ENCODE assay signal across 1 cellular context in the genomic region with DNA sequence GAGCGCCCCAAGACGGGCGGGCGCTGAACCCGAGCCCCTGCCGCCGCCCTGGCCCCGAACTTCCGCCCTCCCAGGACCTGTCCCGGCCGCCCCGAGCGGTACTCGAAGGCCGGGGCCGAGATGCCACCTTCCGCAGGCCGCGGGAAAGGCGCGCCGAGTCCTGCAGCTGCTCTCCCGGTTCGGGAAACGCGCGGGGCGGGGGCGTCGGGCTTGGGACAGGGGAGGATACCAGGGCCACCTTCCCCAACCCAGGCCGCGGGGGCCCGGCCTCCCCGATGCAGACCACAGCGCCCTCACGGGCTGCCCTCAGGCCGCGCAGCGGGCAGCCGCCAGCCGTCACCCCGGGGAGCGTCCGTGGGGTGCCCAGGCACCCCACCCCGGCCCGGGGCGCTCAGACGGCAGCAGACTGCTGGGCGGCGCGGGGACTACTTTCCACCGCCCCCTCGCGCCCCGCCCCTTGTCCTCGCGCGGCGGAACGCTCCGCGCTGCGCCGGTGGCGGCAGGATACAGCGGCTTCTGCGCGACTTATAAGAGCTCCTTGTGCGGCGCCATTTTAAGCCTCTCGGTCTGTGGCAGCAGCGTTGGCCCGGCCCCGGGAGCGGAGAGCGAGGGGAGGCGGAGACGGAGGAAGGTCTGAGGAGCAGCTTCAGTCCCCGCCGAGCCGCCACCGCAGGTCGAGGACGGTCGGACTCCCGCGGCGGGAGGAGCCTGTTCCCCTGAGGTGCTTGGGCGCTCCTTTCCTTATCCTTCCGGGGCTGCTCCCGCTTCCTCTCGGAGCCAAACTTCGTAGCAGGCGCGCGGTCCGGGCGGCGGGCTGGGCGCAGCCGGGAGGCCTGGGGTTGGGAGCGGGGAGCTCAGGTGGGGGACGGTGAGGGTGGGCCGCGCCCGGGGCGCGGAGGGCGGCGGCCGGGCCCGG.
TF ChIP-seq lines count a peak whose summit lies in the region.

A gene (plus strand): TSS at position 556 of the 916 bp plus-strand sequence. CDS start 24,564 bp downstream, outside the sequence.

TF ChIP-seq in HepG2, 621 proteins besides CTCF, POLR2A, EP300 and RAD21 (continued from another document and continues in another):
- TF ChIP-seq, protein P1, sequence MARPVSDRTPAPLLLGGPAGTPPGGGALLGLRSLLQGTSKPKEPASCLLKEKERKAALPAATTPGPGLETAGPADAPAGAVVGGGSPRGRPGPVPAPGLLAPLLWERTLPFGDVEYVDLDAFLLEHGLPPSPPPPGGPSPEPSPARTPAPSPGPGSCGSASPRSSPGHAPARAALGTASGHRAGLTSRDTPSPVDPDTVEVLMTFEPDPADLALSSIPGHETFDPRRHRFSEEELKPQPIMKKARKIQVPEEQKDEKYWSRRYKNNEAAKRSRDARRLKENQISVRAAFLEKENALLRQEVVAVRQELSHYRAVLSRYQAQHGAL (CRISPR knock-in tag; IDR thresholded peaks at IDR 0.05; ENCODE audit: not compliant biosample characterization), result no peak
- TF ChIP-seq, protein P2, sequence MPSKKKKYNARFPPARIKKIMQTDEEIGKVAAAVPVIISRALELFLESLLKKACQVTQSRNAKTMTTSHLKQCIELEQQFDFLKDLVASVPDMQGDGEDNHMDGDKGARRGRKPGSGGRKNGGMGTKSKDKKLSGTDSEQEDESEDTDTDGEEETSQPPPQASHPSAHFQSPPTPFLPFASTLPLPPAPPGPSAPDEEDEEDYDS (CRISPR knock-in tag; IDR thresholded peaks at IDR 0.05), result peak; percentile 96
- TF ChIP-seq ZNF260 (CRISPR knock-in tag; IDR thresholded peaks at IDR 0.05; ENCODE audit: borderline replicate concordance, low read depth) (no peak), ARNT (IDR thresholded peaks at IDR 0.05) (no peak), NFYC (CRISPR knock-in tag; IDR thresholded peaks at IDR 0.05) (peak; percentile 54), ZBTB38 (CRISPR knock-in tag; IDR thresholded peaks at IDR 0.05) (peak; percentile 84), ERF (CRISPR knock-in tag; IDR thresholded peaks at IDR 0.05) (peak; percentile 97), ZSCAN25 (CRISPR knock-in tag; IDR thresholded peaks at IDR 0.05) (peak; percentile 72; the same call in 1 of the 2 replicates), ZNF790 (CRISPR knock-in tag; IDR thresholded peaks at IDR 0.05; ENCODE audit: borderline replicate concordance) (peak; percentile 59; the same call in 1 of the 2 replicates), ZKSCAN5 (CRISPR knock-in tag; IDR thresholded peaks at IDR 0.05) (no peak), PITX1 (CRISPR knock-in tag; IDR thresholded peaks at IDR 0.05) (peak; percentile 92), NFKB2 (CRISPR knock-in tag; IDR thresholded peaks at IDR 0.05; ENCODE audit: borderline replicate concordance) (peak; percentile 81; the same call in 1 of the 2 replicates), NONO (IDR thresholded peaks at IDR 0.05) (no peak), NONO (CRISPR knock-in tag; conservative IDR thresholded peaks at IDR 0.05) (peak; percentile 95), YY1 (IDR thresholded peaks at IDR 0.05; ENCODE audit: insufficient read depth, insufficient replicate concordance, low read depth, low read length) (peak; percentile 98), SAFB2 (CRISPR knock-in tag; IDR thresholded peaks at IDR 0.05; ENCODE audit: borderline replicate concordance, low read depth) (peak; percentile 90), ZNF33B (CRISPR knock-in tag; IDR thresholded peaks at IDR 0.05) (peak; percentile 90), ZNF615 (CRISPR knock-in tag; IDR thresholded peaks at IDR 0.05; ENCODE audit: borderline replicate concordance) (no peak), ZNF841 (CRISPR knock-in tag; IDR thresholded peaks at IDR 0.05; ENCODE audit: borderline replicate concordance) (0 out of 2 replicates have a peak, but pooled peaks have one; percentile 33), RARA (CRISPR knock-in tag; IDR thresholded peaks at IDR 0.05) (peak; percentile 75)
- TF ChIP-seq, protein P3, sequence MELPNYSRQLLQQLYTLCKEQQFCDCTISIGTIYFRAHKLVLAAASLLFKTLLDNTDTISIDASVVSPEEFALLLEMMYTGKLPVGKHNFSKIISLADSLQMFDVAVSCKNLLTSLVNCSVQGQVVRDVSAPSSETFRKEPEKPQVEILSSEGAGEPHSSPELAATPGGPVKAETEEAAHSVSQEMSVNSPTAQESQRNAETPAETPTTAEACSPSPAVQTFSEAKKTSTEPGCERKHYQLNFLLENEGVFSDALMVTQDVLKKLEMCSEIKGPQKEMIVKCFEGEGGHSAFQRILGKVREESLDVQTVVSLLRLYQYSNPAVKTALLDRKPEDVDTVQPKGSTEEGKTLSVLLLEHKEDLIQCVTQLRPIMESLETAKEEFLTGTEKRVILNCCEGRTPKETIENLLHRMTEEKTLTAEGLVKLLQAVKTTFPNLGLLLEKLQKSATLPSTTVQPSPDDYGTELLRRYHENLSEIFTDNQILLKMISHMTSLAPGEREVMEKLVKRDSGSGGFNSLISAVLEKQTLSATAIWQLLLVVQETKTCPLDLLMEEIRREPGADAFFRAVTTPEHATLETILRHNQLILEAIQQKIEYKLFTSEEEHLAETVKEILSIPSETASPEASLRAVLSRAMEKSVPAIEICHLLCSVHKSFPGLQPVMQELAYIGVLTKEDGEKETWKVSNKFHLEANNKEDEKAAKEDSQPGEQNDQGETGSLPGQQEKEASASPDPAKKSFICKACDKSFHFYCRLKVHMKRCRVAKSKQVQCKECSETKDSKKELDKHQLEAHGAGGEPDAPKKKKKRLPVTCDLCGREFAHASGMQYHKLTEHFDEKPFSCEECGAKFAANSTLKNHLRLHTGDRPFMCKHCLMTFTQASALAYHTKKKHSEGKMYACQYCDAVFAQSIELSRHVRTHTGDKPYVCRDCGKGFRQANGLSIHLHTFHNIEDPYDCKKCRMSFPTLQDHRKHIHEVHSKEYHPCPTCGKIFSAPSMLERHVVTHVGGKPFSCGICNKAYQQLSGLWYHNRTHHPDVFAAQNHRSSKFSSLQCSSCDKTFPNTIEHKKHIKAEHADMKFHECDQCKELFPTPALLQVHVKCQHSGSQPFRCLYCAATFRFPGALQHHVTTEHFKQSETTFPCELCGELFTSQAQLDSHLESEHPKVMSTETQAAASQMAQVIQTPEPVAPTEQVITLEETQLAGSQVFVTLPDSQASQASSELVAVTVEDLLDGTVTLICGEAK (IDR thresholded peaks at IDR 0.05), result no peak
- TF ChIP-seq, protein P3 (CRISPR knock-in tag; IDR thresholded peaks at IDR 0.05), result peak; percentile 90; the same call in 1 of the 2 replicates
- TF ChIP-seq, protein P4, sequence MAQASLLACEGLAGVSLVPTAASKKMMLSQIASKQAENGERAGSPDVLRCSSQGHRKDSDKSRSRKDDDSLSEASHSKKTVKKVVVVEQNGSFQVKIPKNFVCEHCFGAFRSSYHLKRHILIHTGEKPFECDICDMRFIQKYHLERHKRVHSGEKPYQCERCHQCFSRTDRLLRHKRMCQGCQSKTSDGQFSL (CRISPR knock-in tag; IDR thresholded peaks at IDR 0.05), result peak; percentile 84
- TF ChIP-seq, protein P5, sequence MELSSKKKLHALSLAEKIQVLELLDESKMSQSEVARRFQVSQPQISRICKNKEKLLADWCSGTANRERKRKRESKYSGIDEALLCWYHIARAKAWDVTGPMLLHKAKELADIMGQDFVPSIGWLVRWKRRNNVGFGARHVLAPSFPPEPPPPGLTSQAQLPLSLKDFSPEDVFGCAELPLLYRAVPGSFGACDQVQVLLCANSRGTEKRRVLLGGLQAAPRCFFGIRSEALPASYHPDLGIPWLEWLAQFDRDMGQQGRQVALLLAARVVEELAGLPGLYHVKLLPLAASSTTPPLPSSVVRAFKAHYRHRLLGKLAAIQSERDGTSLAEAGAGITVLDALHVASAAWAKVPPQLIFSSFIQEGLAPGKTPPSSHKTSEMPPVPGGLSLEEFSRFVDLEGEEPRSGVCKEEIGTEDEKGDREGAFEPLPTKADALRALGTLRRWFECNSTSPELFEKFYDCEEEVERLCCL (CRISPR knock-in tag; IDR thresholded peaks at IDR 0.05; ENCODE audit: borderline replicate concordance), result no peak
- TF ChIP-seq, protein P6, sequence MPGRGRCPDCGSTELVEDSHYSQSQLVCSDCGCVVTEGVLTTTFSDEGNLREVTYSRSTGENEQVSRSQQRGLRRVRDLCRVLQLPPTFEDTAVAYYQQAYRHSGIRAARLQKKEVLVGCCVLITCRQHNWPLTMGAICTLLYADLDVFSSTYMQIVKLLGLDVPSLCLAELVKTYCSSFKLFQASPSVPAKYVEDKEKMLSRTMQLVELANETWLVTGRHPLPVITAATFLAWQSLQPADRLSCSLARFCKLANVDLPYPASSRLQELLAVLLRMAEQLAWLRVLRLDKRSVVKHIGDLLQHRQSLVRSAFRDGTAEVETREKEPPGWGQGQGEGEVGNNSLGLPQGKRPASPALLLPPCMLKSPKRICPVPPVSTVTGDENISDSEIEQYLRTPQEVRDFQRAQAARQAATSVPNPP (CRISPR knock-in tag; IDR thresholded peaks at IDR 0.05), result peak; percentile 79
- TF ChIP-seq, protein P7, sequence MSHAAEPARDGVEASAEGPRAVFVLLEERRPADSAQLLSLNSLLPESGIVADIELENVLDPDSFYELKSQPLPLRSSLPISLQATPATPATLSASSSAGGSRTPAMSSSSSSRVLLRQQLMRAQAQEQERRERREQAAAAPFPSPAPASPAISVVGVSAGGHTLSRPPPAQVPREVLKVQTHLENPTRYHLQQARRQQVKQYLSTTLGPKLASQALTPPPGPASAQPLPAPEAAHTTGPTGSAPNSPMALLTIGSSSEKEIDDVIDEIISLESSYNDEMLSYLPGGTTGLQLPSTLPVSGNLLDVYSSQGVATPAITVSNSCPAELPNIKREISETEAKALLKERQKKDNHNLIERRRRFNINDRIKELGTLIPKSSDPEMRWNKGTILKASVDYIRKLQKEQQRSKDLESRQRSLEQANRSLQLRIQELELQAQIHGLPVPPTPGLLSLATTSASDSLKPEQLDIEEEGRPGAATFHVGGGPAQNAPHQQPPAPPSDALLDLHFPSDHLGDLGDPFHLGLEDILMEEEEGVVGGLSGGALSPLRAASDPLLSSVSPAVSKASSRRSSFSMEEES (CRISPR knock-in tag; IDR thresholded peaks at IDR 0.05), result peak; percentile 79
- TF ChIP-seq, protein P8, sequence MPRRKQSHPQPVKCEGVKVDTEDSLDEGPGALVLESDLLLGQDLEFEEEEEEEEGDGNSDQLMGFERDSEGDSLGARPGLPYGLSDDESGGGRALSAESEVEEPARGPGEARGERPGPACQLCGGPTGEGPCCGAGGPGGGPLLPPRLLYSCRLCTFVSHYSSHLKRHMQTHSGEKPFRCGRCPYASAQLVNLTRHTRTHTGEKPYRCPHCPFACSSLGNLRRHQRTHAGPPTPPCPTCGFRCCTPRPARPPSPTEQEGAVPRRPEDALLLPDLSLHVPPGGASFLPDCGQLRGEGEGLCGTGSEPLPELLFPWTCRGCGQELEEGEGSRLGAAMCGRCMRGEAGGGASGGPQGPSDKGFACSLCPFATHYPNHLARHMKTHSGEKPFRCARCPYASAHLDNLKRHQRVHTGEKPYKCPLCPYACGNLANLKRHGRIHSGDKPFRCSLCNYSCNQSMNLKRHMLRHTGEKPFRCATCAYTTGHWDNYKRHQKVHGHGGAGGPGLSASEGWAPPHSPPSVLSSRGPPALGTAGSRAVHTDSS (CRISPR knock-in tag; conservative IDR thresholded peaks at IDR 0.05), result no peak
